8 cellular contexts compared by ENCODE assay signal in the genomic region with DNA sequence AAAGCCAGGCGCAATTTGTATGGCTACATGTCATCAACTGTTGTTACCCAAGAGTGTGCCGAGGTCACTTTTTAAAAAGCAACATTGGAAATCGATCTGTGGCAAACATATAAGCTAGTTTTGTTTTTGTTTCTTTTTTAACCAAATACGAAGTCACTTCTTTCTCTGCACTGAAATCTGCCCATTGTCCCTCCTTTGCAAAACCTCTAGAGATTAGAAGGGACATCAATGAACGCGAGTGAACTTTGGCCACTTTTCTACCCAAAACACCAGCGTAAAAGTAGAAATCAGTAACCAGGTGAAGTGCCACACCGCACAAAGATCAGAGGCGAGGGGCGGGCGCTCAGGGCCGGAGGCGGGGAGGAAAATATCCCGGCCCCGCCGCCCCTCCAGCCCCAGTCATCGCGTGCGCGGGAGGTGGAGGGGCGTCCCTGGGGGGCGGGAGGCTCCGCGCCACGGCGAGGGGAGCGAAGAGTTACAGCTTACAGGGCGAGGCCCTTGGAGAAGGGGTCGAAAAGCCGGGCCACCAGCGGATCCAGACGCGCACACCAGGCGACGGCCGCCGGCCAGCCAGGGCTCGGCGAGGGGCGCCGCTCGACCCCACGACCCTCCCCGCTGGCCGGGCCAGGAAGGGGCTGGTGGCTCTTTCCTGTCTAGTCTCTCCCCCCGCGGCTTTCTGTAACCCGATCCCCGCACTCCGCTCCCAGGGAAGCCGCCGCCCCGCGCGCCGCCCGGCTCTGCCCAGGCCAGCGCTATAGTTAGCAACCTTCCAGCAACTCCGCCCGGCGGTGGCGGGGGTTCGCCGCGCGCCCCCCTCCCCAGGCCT. TPM values are rescaled to one million over a fixed set of nuclear protein-coding genes. Genes with fewer than 3 reads are reported as not detected.
DNase-seq lines count a peak whose midpoint lies in the region; ATAC-seq and TF ChIP-seq lines count a peak whose summit lies in the region.

No MANE protein-coding gene starts in this region.

- TF ChIP-seq POLR2A in heart left ventricle (IDR thresholded peaks at IDR 0.05): no peak

- intact Hi-C loops in CD14-positive monocyte (cut with micrococcal nuclease) (loop anchor here in 1 of 2 donors (5.0 kb wide), 1 partner anchor 210 kb away; no protein-coding TSS in a partner anchor), heart left ventricle (cut with DNase I) (loop anchor here in 9 of 10 donors (1.0 to 10.0 kb wide), 18 partner anchors 64 to 572 kb away; no protein-coding TSS in a partner anchor), aorta (cut with DNase I) (loop anchor here (1.0 to 10.0 kb wide), 6 partner anchors 58 to 472 kb away; no protein-coding TSS in a partner anchor)

- peak overlapping the region in 5 of 7 donors; percentile 8 to 86 (median 57) for H3K27ac Mint-ChIP-seq in CD14-positive monocyte
- H3K27ac Mint-ChIP-seq in activated naive CD8-positive, alpha-beta T cell treated with anti-CD3 and anti-CD28 coated beads, Interleukin-2, amount 10 ng/mL, durations not matched to agents 7 days and 5 days: peak overlapping the region; percentile 96

- POLR2A ChIA-PET in activated naive CD8-positive, alpha-beta T cell treated with anti-CD3 and anti-CD28 coated beads, Interleukin-2, amount 10 ng/mL, durations not matched to agents 7 days and 5 days (lab: Charles Lee): interaction anchor here (0.6 to 2.8 kb wide), 7 partner anchors 9 to 1078 kb away, joined by 3 to 19 read pairs (median 4); no protein-coding TSS in a partner anchor

- WGBS in heart left ventricle, 4 donors: 1% methylated on average over 33 to 66 of the region's 66 CpGs
- WGBS in aorta, 2 donors: 1% methylated on average over 58 to 66 of the region's 66 CpGs

- no peak for DNase-seq in CD14-positive monocyte (ENCODE audit: low spot score)
- DNase-seq in SK-N-MC (ENCODE audit: low read depth, low spot score): no peak
- peak; percentile 78 for DNase-seq in activated naive CD8-positive, alpha-beta T cell treated with anti-CD3 and anti-CD28 coated beads, Interleukin-2, amount 10 ng/mL, durations not matched to agents 7 days and 5 days
- peak; percentile 84 to 88 (median 85) for DNase-seq in heart left ventricle
- peak; percentile 75 to 90 for DNase-seq in aorta
- DNase-seq in GM19238 (ENCODE audit: insufficient read length, low spot score): no peak

- ATAC-seq in HG03354 (IDR thresholded peaks at IDR 0.05; ENCODE audit: poor library complexity, severe bottlenecking, unreplicated experiment) (peak; percentile 40), heart left ventricle (peak; percentile 55 to 91 (median 84)), aorta (ENCODE audit: low FRiP score) (peak; percentile 87)
- peak; percentile 78 for ATAC-seq in activated naive CD8-positive, alpha-beta T cell treated with anti-CD3 and anti-CD28 coated beads, Interleukin-2, amount 10 ng/mL, durations not matched to agents 7 days and 5 days (ENCODE audit: low read depth)

- peaks cover 38% of the 10 kb centered on the region for H3K4me1 Mint-ChIP-seq in CD14-positive monocyte
- H3K4me1 Mint-ChIP-seq in activated naive CD8-positive, alpha-beta T cell treated with anti-CD3 and anti-CD28 coated beads, Interleukin-2, amount 10 ng/mL, durations not matched to agents 7 days and 5 days: peaks cover 35% of the 10 kb centered on the region

- H3K27me3 ChIP-seq in heart left ventricle (no peaks in the 10 kb centered on the region), rectal smooth muscle tissue (ENCODE audit: control insufficient read depth, insufficient read depth, low read length) (no peaks in the 10 kb centered on the region), aorta (ENCODE audit: control insufficient read depth in 1 of 2, insufficient read depth in 2 of 2, low read length in 1 of 2) (no peaks in the 10 kb centered on the region)

- H3K4me3 ChIP-seq in SK-N-MC: peak overlapping the region; percentile 96
- peak overlapping the region; percentile 72 to 98 (median 88) for H3K4me3 ChIP-seq in heart left ventricle
- H3K4me3 ChIP-seq in rectal smooth muscle tissue (ENCODE audit: low read length): peak overlapping the region; percentile 86
- peak overlapping the region; percentile 44 to 75 for H3K4me3 ChIP-seq in aorta (ENCODE audit: low read length in 2 of 2)

- peaks cover 0 to 3% (median 0%) of the 10 kb centered on the region in 7 donors for H3K9me3 Mint-ChIP-seq in CD14-positive monocyte
- no peaks in the 10 kb centered on the region for H3K9me3 Mint-ChIP-seq in activated naive CD8-positive, alpha-beta T cell treated with anti-CD3 and anti-CD28 coated beads, Interleukin-2, amount 10 ng/mL, durations not matched to agents 7 days and 5 days

- peaks cover 0 to 47% (median 18%) of the 10 kb centered on the region in 12 donors for H3K4me1 ChIP-seq in heart left ventricle
- H3K4me1 ChIP-seq in rectal smooth muscle tissue (ENCODE audit: control insufficient read depth, insufficient read depth, low read length): peaks cover 14% of the 10 kb centered on the region
- no peaks in the 10 kb centered on the region for H3K4me1 ChIP-seq in aorta (ENCODE audit: control insufficient read depth in 1 of 2, insufficient read depth in 2 of 2, low read length in 2 of 2)

- peaks cover 0 to 4% of the 10 kb centered on the region in 2 donors for H3K36me3 Mint-ChIP-seq in CD14-positive monocyte
- H3K36me3 Mint-ChIP-seq in activated naive CD8-positive, alpha-beta T cell treated with anti-CD3 and anti-CD28 coated beads, Interleukin-2, amount 10 ng/mL, durations not matched to agents 7 days and 5 days: peaks cover 3% of the 10 kb centered on the region

- no peaks in the 10 kb centered on the region for H3K36me3 ChIP-seq in SK-N-MC (ENCODE audit: insufficient read depth, low read length)
- no peaks in the 10 kb centered on the region for H3K36me3 ChIP-seq in heart left ventricle
- H3K36me3 ChIP-seq in rectal smooth muscle tissue (ENCODE audit: control insufficient read depth, insufficient read depth, low read length): no peaks in the 10 kb centered on the region
- H3K36me3 ChIP-seq in aorta (ENCODE audit: control insufficient read depth in 1 of 2, insufficient read depth in 2 of 2, low read length in 1 of 2): no peaks in the 10 kb centered on the region

- peak overlapping the region; percentile 91 to 95 for H3K4me3 Mint-ChIP-seq in CD14-positive monocyte
- peak overlapping the region; percentile 93 for H3K4me3 Mint-ChIP-seq in activated naive CD8-positive, alpha-beta T cell treated with anti-CD3 and anti-CD28 coated beads, Interleukin-2, amount 10 ng/mL, durations not matched to agents 7 days and 5 days

- H3K9ac ChIP-seq in SK-N-MC (ENCODE audit: insufficient read length) (peak overlapping the region; percentile 88), rectal smooth muscle tissue (ENCODE audit: low read length) (peak overlapping the region; percentile 62)

- H3K27ac ChIP-seq in SK-N-MC: peak overlapping the region; percentile 68
- H3K27ac ChIP-seq in heart left ventricle: peak overlapping the region; percentile 94 to 98 (median 98)
- peak overlapping the region; percentile 97 for H3K27ac ChIP-seq in rectal smooth muscle tissue (ENCODE audit: low read depth, low read length)
- peak overlapping the region; percentile 72 to 82 for H3K27ac ChIP-seq in aorta (ENCODE audit: low read depth in 1 of 2, low read length in 2 of 2)

- TF ChIP-seq CTCF in CD14-positive monocyte (IDR thresholded peaks at IDR 0.05): no peak
- TF ChIP-seq CTCF in heart left ventricle (IDR thresholded peaks at IDR 0.05): peak in 2 of 12 donors; percentile 9 to 14

- H3K9me3 ChIP-seq in SK-N-MC (ENCODE audit: low read depth, low read length): no peaks in the 10 kb centered on the region
- no peaks in the 10 kb centered on the region for H3K9me3 ChIP-seq in heart left ventricle
- H3K9me3 ChIP-seq in aorta (ENCODE audit: control insufficient read depth, low read length): no peaks in the 10 kb centered on the region

- H3K27me3 Mint-ChIP-seq in CD14-positive monocyte (ENCODE audit: low read depth in 3 of 3): peaks cover 22 to 36% (median 31%) of the 10 kb centered on the region in 3 donors
- H3K27me3 Mint-ChIP-seq in activated naive CD8-positive, alpha-beta T cell treated with anti-CD3 and anti-CD28 coated beads, Interleukin-2, amount 10 ng/mL, durations not matched to agents 7 days and 5 days: peaks cover 9% of the 10 kb centered on the region

RNA-seq across cellular contexts. Expression of a gene that starts 1.0 kb away (rescaled TPM):
- 10 to 100 TPM; 89.4 to 91.2 TPM for polyA plus RNA-seq in CD14-positive monocyte
- total RNA-seq in activated naive CD8-positive, alpha-beta T cell treated with anti-CD3 and anti-CD28 coated beads, Interleukin-2, amount 10 ng/mL, durations not matched to agents 7 days and 5 days: 10 to 100 TPM; 87.9 to 90.6 TPM
- total RNA-seq in heart left ventricle: 100 to 1,000 TPM in 1 of 9 donors, 10 to 100 TPM in 8; 44.2 to 102 (median 61.5) TPM
- polyA plus RNA-seq in heart left ventricle: 10 to 100 TPM; 32.4 to 38.1 TPM
- total RNA-seq in aorta: 100 to 1,000 TPM; 119 to 146 TPM
- 10 to 100 TPM; 32.8 to 79.8 TPM for polyA plus RNA-seq in aorta

Comparison
In these comparisons a context has a peak if more than half of its experiments do, and no peak if none do; other contexts are left out.
1. DNase-seq: peak in activated naive CD8-positive, alpha-beta T cell treated with anti-CD3 and anti-CD28 coated beads, Interleukin-2, amount 10 ng/mL, durations not matched to agents 7 days and 5 days (single experiment), heart left ventricle (5 of 5) and aorta (2 of 2); none in CD14-positive monocyte (single experiment), SK-N-MC (single experiment) and GM19238 (single experiment).
2. Peak in every context shown above with its lines, with median percentiles within 50 percentile points of each other: ATAC-seq, H3K27ac ChIP-seq and H3K4me3 ChIP-seq.